Comparison of ENCODE assay signal across 18 cellular contexts in the genomic region with DNA sequence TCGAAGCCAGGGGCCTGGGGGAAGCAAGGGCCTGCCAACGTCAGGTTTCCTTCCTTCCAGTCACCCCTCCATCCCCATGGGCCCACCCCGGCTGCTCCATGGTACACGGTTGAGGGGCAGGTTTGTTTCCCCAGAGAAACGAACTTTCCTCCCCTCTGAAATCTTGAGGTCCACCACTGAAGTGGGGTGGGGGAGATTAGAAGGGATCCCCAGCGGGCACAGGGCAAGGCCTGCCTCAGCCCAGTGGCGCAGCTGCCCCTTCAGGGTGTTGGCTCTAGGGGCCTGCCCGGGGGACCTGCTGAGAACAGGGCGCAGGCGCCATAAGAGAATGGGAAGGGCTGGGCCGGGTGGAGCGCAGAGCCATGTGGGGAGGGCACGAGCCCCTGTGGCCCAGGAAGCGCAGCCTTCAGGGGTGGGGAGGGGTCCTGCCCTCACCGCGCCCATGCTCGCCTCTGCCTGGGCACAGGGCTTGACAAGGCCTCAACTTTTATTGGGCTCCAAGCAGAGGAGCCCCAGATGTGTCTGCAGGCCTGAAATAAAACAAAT. TPM values are rescaled to one million over a fixed set of nuclear protein-coding genes. Genes with fewer than 3 reads are reported as not detected.
DNase-seq lines count a peak whose midpoint lies in the region; ATAC-seq, FAIRE-seq and TF ChIP-seq lines count a peak whose summit lies in the region.
"Had no signal": no experiment of that assay in that cellular context is flagged by ENCODE, and none has a peak within 500 bp of the region (broad histone marks: within the 10 kb centered on the region; RNA-seq: fewer than 3 reads in every experiment).

No MANE protein-coding gene starts in this region.

- no peak for FAIRE-seq in kidney (lab: Jason Lieb, UNC)
- FAIRE-seq: urothelium cell line had no signal

- DNase-seq in RWPE2 (ENCODE audit: low spot score) (peak; percentile 48), kidney (peak; percentile 77), gastrocnemius medialis (no peak), KG1 (lab: John Stamatoyannopoulos, UW) (no peak), NCI-H2227 treated with DMSO at 0.1 percent for 48 hours (lab: John Stamatoyannopoulos, UW) (no peak)
- no peak for DNase-seq in activated CD4-positive, CD25-positive, alpha-beta regulatory T cell treated with anti-CD3 and anti-CD28 coated beads, Interleukin-2, amount 50 U/mL, for 72 hours
- DNase-seq: activated CD4-positive, alpha-beta T cell treated with anti-CD3 and anti-CD28 coated beads for 4 hours; activated T-cell treated with anti-CD3 and anti-CD28 coated beads, Interleukin-2, amount 50 U/mL, for 48 hours; AML-193; effector CD8-positive, alpha-beta T cell; islet precursor cell; MM.1S; natural killer cell; NCI-H2171; OCI-M1 had no signal

- peaks cover 82% of the 10 kb centered on the region for H4K20me1 ChIP-seq in BLaER1

- TF ChIP-seq POLR2A in gastrocnemius medialis (IDR thresholded peaks at IDR 0.05), result no peak

- no peaks in the 10 kb centered on the region for H3K9me3 ChIP-seq in BLaER1
- H3K9me3 ChIP-seq in RWPE2 (ENCODE audit: severe bottlenecking), result no peaks in the 10 kb centered on the region
- no peaks in the 10 kb centered on the region for H3K9me3 ChIP-seq in kidney (ENCODE audit: control insufficient read depth in 1 of 2, low read length in 2 of 2)
- no peaks in the 10 kb centered on the region for H3K9me3 ChIP-seq in gastrocnemius medialis

- in situ Hi-C loops in gastrocnemius medialis (cut with MboI; ENCODE audit: low sequenced_read_pairs in 4 of 4), result loop anchor here in 2 of 4 donors (5.0 to 10.0 kb wide), 2 partner anchors 85 to 92 kb away; partner anchors contain the start of gene CEBPA (in 1 of the 2)

- H3K4me1 ChIP-seq in BLaER1 (peaks cover 55% of the 10 kb centered on the region), RWPE2 (ENCODE audit: insufficient read depth, poor library complexity, severe bottlenecking) (peaks cover 18% of the 10 kb centered on the region), kidney (ENCODE audit: control insufficient read depth in 1 of 2, insufficient read depth in 1 of 2, low read depth in 1 of 2, low read length in 2 of 2) (peaks cover 18 to 43% of the 10 kb centered on the region in 2 donors), gastrocnemius medialis (peaks cover 82 to 83% of the 10 kb centered on the region in 2 donors)

- H3K27me3 ChIP-seq in BLaER1, result no peaks in the 10 kb centered on the region
- no peaks in the 10 kb centered on the region for H3K27me3 ChIP-seq in RWPE2 (ENCODE audit: insufficient read depth, poor library complexity, severe bottlenecking)
- no peaks in the 10 kb centered on the region for H3K27me3 ChIP-seq in gastrocnemius medialis

- peak overlapping the region; percentile 66 for H3K27ac ChIP-seq in BLaER1
- H3K27ac ChIP-seq in RWPE2 (ENCODE audit: poor library complexity, severe bottlenecking), result no peak overlapping the region
- H3K27ac ChIP-seq in kidney (ENCODE audit: low read depth in 2 of 2, low read length in 2 of 2), result peak overlapping the region; percentile 37 to 74
- H3K27ac ChIP-seq in gastrocnemius medialis, result peak overlapping the region; percentile 79 to 87 (median 84)

- intact Hi-C loops in kidney (cut with DNase I), result no loop called here
- intact Hi-C loops in gastrocnemius medialis (cut with DNase I; ENCODE audit: low total_unique reads), result loop anchor here (2.0 to 5.0 kb wide), 3 partner anchors 15 to 87 kb away; partner anchors contain the start of gene CEBPA

- no peak for ATAC-seq in RWPE2 (ENCODE audit: low read depth)
- no peak for ATAC-seq in gastrocnemius medialis
- no peak for ATAC-seq in GM18868 (IDR thresholded peaks at IDR 0.05; ENCODE audit: unreplicated experiment)
- ATAC-seq: natural killer cell had no signal

- TF ChIP-seq CTCF in RWPE2 (IDR thresholded peaks at IDR 0.05; ENCODE audit: poor library complexity, severe bottlenecking) (no peak), kidney (IDR thresholded peaks at IDR 0.05; ENCODE audit: borderline replicate concordance, extremely low read depth, insufficient read depth) (no peak), gastrocnemius medialis (IDR thresholded peaks at IDR 0.05 in 4 of 5, conservative IDR thresholded peaks at IDR 0.05 in 1 of 5) (no peak)

- H3K4me3 ChIP-seq in BLaER1, result no peak overlapping the region
- H3K4me3 ChIP-seq in RWPE2 (ENCODE audit: severe bottlenecking), result no peak overlapping the region
- H3K4me3 ChIP-seq in kidney (ENCODE audit: low read length in 2 of 2), result no peak overlapping the region
- no peak overlapping the region for H3K4me3 ChIP-seq in gastrocnemius medialis

- peak overlapping the region; percentile 83 for H3K4me2 ChIP-seq in BLaER1

- H3K36me3 ChIP-seq in BLaER1 (peaks cover 46% of the 10 kb centered on the region), RWPE2 (ENCODE audit: low read depth) (peaks cover 12% of the 10 kb centered on the region), kidney (ENCODE audit: control insufficient read depth in 1 of 2, insufficient read depth in 2 of 2, low read length in 2 of 2) (no peaks in the 10 kb centered on the region), gastrocnemius medialis (no peaks in the 10 kb centered on the region)

- H3K9ac ChIP-seq in BLaER1 (peak overlapping the region; percentile 55; the same call in 1 of the 2 replicates), kidney (ENCODE audit: low read length in 2 of 2) (no peak overlapping the region)

RNA-seq across cellular contexts. Expression of gene CEBPG, which starts 16.1 kb away (rescaled TPM):
- total RNA-seq in kidney (22.4 TPM), gastrocnemius medialis (10 to 100 TPM; 44.2 to 50.1 (median 46.1) TPM)
- polyA plus RNA-seq in kidney (ENCODE audit: insufficient read depth, low read depth, low replicate concordance), result 13.0 TPM

Comparison
In these comparisons a context has a peak if more than half of its experiments do, and no peak if none do; other contexts are left out.
1. DNase-seq: peak in RWPE2 (single experiment) and kidney (single experiment); none in gastrocnemius medialis (0 of 2), activated CD4-positive, CD25-positive, alpha-beta regulatory T cell treated with anti-CD3 and anti-CD28 coated beads, Interleukin-2, amount 50 U/mL, for 72 hours (single experiment), KG1 (single experiment) and NCI-H2227 treated with DMSO at 0.1 percent for 48 hours (single experiment).